Comparison of ENCODE assay signal across 14 cellular contexts in genomic region chr5:23268136-23268535, GRCh38.
"Had no signal": no experiment of that assay in that cellular context is flagged by ENCODE, and none has a peak within 500 bp of the region (broad histone marks: within the 10 kb centered on the region; RNA-seq: fewer than 3 reads in every experiment).

No MANE protein-coding gene starts in this region.

- H3K4me2 ChIP-seq: smooth muscle cell had no signal

- H3K36me3 ChIP-seq: cardiac muscle cell, gastrocnemius medialis, thyroid gland, vagina had no signal

- H3K4me1 ChIP-seq: gastrocnemius medialis, thyroid gland, vagina had no signal

- DNase-seq: activated B cell treated with CpG ODN at 0.5 μM for 24 hours; activated CD4-positive, alpha-beta T cell treated with anti-CD3 and anti-CD28 coated beads, Interleukin-2, amount 10 ng/mL, durations not matched to agents 24 days and 14 days; activated naive CD4-positive, alpha-beta T cell treated with Interleukin-2 at 50 U/mL for 16 hours; activated naive CD8-positive, alpha-beta T cell treated with anti-CD3 and anti-CD28 coated beads, Interleukin-2, amount 50 U/mL, for 24 hours; gastrocnemius medialis; kidney; left ventricle myocardium superior; mesenchymal stem cell; right cardiac atrium; thyroid gland had no signal

- H3K4me3 ChIP-seq: cardiac muscle cell, gastrocnemius medialis, smooth muscle cell, thyroid gland, vagina had no signal

- H3K27ac ChIP-seq: cardiac muscle cell, gastrocnemius medialis, thyroid gland, vagina had no signal

- H3K9me3 ChIP-seq: gastrocnemius medialis, thyroid gland, vagina had no signal

- ATAC-seq: activated naive CD8-positive, alpha-beta T cell treated with anti-CD3 and anti-CD28 coated beads, Interleukin-2, amount 50 U/mL, for 24 hours; gastrocnemius medialis; left ventricle myocardium superior; natural killer cell treated with Interleukin-12 subunit alpha and Interleukin-12 subunit beta and Interleukin-15 and Interleukin-18, amount 100 ng/mL, for 72 hours; right cardiac atrium had no signal

- H3K27me3 ChIP-seq: cardiac muscle cell, gastrocnemius medialis, thyroid gland, vagina had no signal
